8 cellular contexts compared by ENCODE assay signal in the genomic region with DNA sequence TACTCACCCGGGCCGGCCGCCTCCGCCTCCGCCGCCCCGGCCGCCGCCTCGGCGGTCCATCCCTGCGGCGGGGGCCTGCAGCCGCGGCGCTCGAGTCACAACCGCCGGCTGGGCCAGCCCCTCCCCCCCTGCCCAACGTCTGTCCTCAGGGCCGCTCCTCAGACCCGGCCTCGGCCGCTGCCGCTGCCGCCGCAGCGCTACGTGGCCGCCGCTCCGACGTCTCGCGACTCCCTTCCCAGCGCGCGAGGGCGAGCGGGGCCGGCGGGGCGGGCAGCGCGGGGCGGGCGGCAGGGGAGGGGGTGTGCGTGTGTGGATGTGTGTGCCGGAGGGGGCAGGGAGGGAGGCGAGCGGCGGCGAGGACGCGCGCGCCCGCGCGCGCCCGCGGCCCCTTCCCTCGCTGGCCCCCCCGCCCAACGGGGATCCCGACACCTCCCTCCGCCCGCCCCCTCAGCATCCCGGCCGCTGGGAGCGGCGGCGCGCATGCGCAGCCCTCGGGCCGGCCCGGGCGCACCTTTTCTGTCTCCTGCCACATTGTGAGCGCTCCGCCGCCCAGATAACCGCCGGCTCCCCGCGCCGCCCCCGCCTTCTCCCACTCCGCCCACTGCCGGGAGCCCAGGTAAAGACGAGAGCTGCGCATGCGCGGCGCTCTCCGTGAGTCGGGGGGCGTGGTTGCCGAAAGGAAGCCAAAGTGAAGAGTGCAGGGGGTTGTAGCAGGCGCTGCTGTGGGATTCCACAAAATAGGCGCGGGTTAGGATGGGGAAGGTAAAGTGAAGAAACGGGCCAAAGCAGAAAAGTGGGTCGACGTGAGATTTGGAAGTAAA. TPM values are rescaled to one million over a fixed set of nuclear protein-coding genes. Genes with fewer than 3 reads are reported as not detected.
DNase-seq lines count a peak whose midpoint lies in the region; ATAC-seq and TF ChIP-seq lines count a peak whose summit lies in the region.

A gene (minus strand): TSS at position 349 of the 821 bp plus-strand sequence. CDS start 44,525 bp downstream, outside the sequence.

- H3K27me3 ChIP-seq in BLaER1 = no peaks in the 10 kb centered on the region
- H3K27me3 ChIP-seq in right lobe of liver = no peaks in the 10 kb centered on the region

- peaks cover 60% of the 10 kb centered on the region for H3K4me1 ChIP-seq in BLaER1
- peaks cover 0 to 30% (median 15%) of the 10 kb centered on the region in 4 donors for H3K4me1 ChIP-seq in right lobe of liver

- no peaks in the 10 kb centered on the region for H3K9me3 ChIP-seq in BLaER1
- H3K9me3 ChIP-seq in right lobe of liver = no peaks in the 10 kb centered on the region

- peak within 1 kb of the TSS; percentile 98 for H3K27ac ChIP-seq in BLaER1
- peak within 1 kb of the TSS; percentile 89 to 92 (median 90) for H3K27ac ChIP-seq in right lobe of liver

- H3K4me3 ChIP-seq in BLaER1 (peak within 1 kb of the TSS; percentile 96), right lobe of liver (peak within 1 kb of the TSS; percentile 85 to 97 (median 88))

- H3K36me3 ChIP-seq in BLaER1 (no peaks in the 10 kb centered on the region), right lobe of liver (no peaks in the 10 kb centered on the region)

- intact Hi-C loops in right lobe of liver (cut with DNase I) = no loop called here

- H3K9ac ChIP-seq in BLaER1 = peak within 1 kb of the TSS; percentile 96

- peaks cover 41% of the 10 kb centered on the region for H4K20me1 ChIP-seq in BLaER1

- TF ChIP-seq CTCF in right lobe of liver (IDR thresholded peaks at IDR 0.05) = no peak

- DNase-seq in NCI-H748 (lab: John Stamatoyannopoulos, UW; ENCODE audit: unreplicated experiment) (peak; percentile 97), dermis blood vessel endothelial cell (peak; percentile 84), right lobe of liver (peak; percentile 94 to 97 (median 97))
- DNase-seq in activated CD4-positive, alpha-beta T cell treated with anti-CD3 and anti-CD28 coated beads, Interleukin-2, amount 50 U/mL, for 4 hours = peak; percentile 95
- peak; percentile 85 for DNase-seq in stimulated activated CD4-positive, alpha-beta T cell treated with anti-CD3 and anti-CD28 coated beads, Interleukin-4, amount 100 ng/mL, for 24 hours

- 1% methylated on average over 25 of the region's 106 CpGs for WGBS in right lobe of liver (ENCODE audit: insufficient coverage, low coverage, low lambda C conversion rate, missing lambda C conversion rate)

- peak within 1 kb of the TSS; percentile 95 for H3K4me2 ChIP-seq in BLaER1

- TF ChIP-seq POLR2A in right lobe of liver (IDR thresholded peaks at IDR 0.05) = peak; percentile 41

- peak; percentile 66 for ATAC-seq in GM19328 (IDR thresholded peaks at IDR 0.05; ENCODE audit: unreplicated experiment)
- peak; percentile 55 for ATAC-seq in HG03520 (IDR thresholded peaks at IDR 0.05; ENCODE audit: unreplicated experiment)
- peak; percentile 83 to 94 (median 90) for ATAC-seq in right lobe of liver

RNA-seq across cellular contexts. Expression of the gene that starts here (rescaled TPM):
- total RNA-seq in dermis blood vessel endothelial cell (11.4 and 15.9 TPM in 2 replicates), right lobe of liver (10 to 100 TPM; 16.9 to 36.8 (median 24.3) TPM)

Comparison
In these comparisons a context has a peak if more than half of its experiments do, and no peak if none do; other contexts are left out.
1. Peak in every context shown above with its lines: DNase-seq, ATAC-seq, H3K4me3 ChIP-seq and H3K27ac ChIP-seq.